In genomic region chr18:49959176-49959575, GRCh38 we compare ENCODE assay signal across 16 cellular contexts.
DNase-seq lines count a peak whose midpoint lies in the region; ATAC-seq, FAIRE-seq and TF ChIP-seq lines count a peak whose summit lies in the region.
"Had no signal": no experiment of that assay in that cellular context is flagged by ENCODE, and none has a peak within 500 bp of the region (broad histone marks: within the 10 kb centered on the region; RNA-seq: fewer than 3 reads in every experiment).

No MANE protein-coding gene starts in this region.

- CTCF ChIA-PET in CD4-positive, alpha-beta T cell (lab: Charles Lee), result no interaction called here

- H3K4me3 Mint-ChIP-seq in CD4-positive, alpha-beta T cell, result peak overlapping the region; percentile 27
- no peak overlapping the region for H3K4me3 Mint-ChIP-seq in T-helper 1 cell treated with Interleukin-12 subunit alpha and Interleukin-12 subunit beta and Interleukin-4 antibody, amounts not matched to agents 30 μg/mL and 1 μg/mL, for 36 hours
- no peak overlapping the region for H3K4me3 Mint-ChIP-seq in mesothelial cell of epicardium
- H3K4me3 Mint-ChIP-seq: nephron had no signal

- H3K4me1 Mint-ChIP-seq in CD4-positive, alpha-beta T cell (ENCODE audit: low read depth), result peaks cover 36% of the 10 kb centered on the region
- peaks cover 28% of the 10 kb centered on the region for H3K4me1 Mint-ChIP-seq in T-helper 1 cell treated with Interleukin-12 subunit alpha and Interleukin-12 subunit beta and Interleukin-4 antibody, amounts not matched to agents 30 μg/mL and 1 μg/mL, for 36 hours (ENCODE audit: low read depth)
- H3K4me1 Mint-ChIP-seq in mesothelial cell of epicardium, result peaks cover 1% of the 10 kb centered on the region
- H3K4me1 Mint-ChIP-seq: nephron had no signal

- DNase-seq in CD4-positive, alpha-beta T cell, result no peak
- DNase-seq in NCI-H226 (no peak), COLO668 (lab: John Stamatoyannopoulos, UW; ENCODE audit: unreplicated experiment) (no peak), mesothelial cell of epicardium (ENCODE audit: low spot score in 2 of 2, unreplicated experiment in 2 of 2) (no peak), D721Med (ENCODE audit: insufficient read length, low spot score) (no peak)
- DNase-seq: cerebellar nuclear complex, NCI-H1417 treated with DMSO at 0.1 percent for 48 hours, SW 1271 had no signal

- no peaks in the 10 kb centered on the region for H3K9me3 ChIP-seq in CD4-positive, alpha-beta T cell (ENCODE audit: control insufficient read depth, low read length)

- H3K27me3 Mint-ChIP-seq in CD4-positive, alpha-beta T cell, result peaks cover 5% of the 10 kb centered on the region
- peaks cover 34% of the 10 kb centered on the region for H3K27me3 Mint-ChIP-seq in T-helper 1 cell treated with Interleukin-12 subunit alpha and Interleukin-12 subunit beta and Interleukin-4 antibody, amounts not matched to agents 30 μg/mL and 1 μg/mL, for 36 hours (ENCODE audit: low read depth)
- H3K27me3 Mint-ChIP-seq in mesothelial cell of epicardium (ENCODE audit: low read depth), result no peaks in the 10 kb centered on the region

- POLR2A ChIA-PET in CD4-positive, alpha-beta T cell (lab: Charles Lee), result no interaction called here

- no peak for TF ChIP-seq CTCF in CD4-positive, alpha-beta T cell (IDR thresholded peaks at IDR 0.05)
- TF ChIP-seq CTCF in mesothelial cell of epicardium (IDR thresholded peaks at IDR 0.05; ENCODE audit: unreplicated experiment), result no peak
- no peak for TF ChIP-seq CTCF in D721Med (IDR thresholded peaks at IDR 0.05; ENCODE audit: insufficient read depth, missing control alignments)

- ATAC-seq in CD4-positive, alpha-beta T cell (ENCODE audit: poor library complexity), result no peak
- ATAC-seq in GM18520 (IDR thresholded peaks at IDR 0.05; ENCODE audit: unreplicated experiment) (peak; percentile 64), HG02623 (IDR thresholded peaks at IDR 0.05; ENCODE audit: unreplicated experiment) (peak; percentile 46)

- no peak overlapping the region for H3K27ac Mint-ChIP-seq in CD4-positive, alpha-beta T cell
- H3K27ac Mint-ChIP-seq in T-helper 1 cell treated with Interleukin-12 subunit alpha and Interleukin-12 subunit beta and Interleukin-4 antibody, amounts not matched to agents 30 μg/mL and 1 μg/mL, for 36 hours, result peak overlapping the region; percentile 19
- H3K27ac Mint-ChIP-seq in mesothelial cell of epicardium, result no peak overlapping the region

- H3K9me3 Mint-ChIP-seq in CD4-positive, alpha-beta T cell, result no peaks in the 10 kb centered on the region
- no peaks in the 10 kb centered on the region for H3K9me3 Mint-ChIP-seq in T-helper 1 cell treated with Interleukin-12 subunit alpha and Interleukin-12 subunit beta and Interleukin-4 antibody, amounts not matched to agents 30 μg/mL and 1 μg/mL, for 36 hours
- H3K9me3 Mint-ChIP-seq in mesothelial cell of epicardium, result no peaks in the 10 kb centered on the region
- H3K9me3 Mint-ChIP-seq: nephron had no signal

- H3K36me3 Mint-ChIP-seq in CD4-positive, alpha-beta T cell (ENCODE audit: low read depth), result no peaks in the 10 kb centered on the region
- no peaks in the 10 kb centered on the region for H3K36me3 Mint-ChIP-seq in T-helper 1 cell treated with Interleukin-12 subunit alpha and Interleukin-12 subunit beta and Interleukin-4 antibody, amounts not matched to agents 30 μg/mL and 1 μg/mL, for 36 hours (ENCODE audit: low read depth)
- H3K36me3 Mint-ChIP-seq in mesothelial cell of epicardium, result no peaks in the 10 kb centered on the region

- H3K27ac ChIP-seq in CD4-positive, alpha-beta T cell (ENCODE audit: low read depth, low read length), result no peak overlapping the region
- H3K27ac ChIP-seq: C4-2B, skin epidermis had no signal

- no peak for FAIRE-seq in D721Med (lab: Jason Lieb, UNC)
- FAIRE-seq: H1, islet of Langerhans had no signal

- intact Hi-C loops in CD4-positive, alpha-beta T cell (cut with DNase I, micrococcal nuclease), result no loop called here

- H3K27me3 ChIP-seq in CD4-positive, alpha-beta T cell (ENCODE audit: control insufficient read depth, insufficient read depth, low read length), result no peaks in the 10 kb centered on the region
